ENCODE assay signal across 8 cellular contexts in the genomic region with DNA sequence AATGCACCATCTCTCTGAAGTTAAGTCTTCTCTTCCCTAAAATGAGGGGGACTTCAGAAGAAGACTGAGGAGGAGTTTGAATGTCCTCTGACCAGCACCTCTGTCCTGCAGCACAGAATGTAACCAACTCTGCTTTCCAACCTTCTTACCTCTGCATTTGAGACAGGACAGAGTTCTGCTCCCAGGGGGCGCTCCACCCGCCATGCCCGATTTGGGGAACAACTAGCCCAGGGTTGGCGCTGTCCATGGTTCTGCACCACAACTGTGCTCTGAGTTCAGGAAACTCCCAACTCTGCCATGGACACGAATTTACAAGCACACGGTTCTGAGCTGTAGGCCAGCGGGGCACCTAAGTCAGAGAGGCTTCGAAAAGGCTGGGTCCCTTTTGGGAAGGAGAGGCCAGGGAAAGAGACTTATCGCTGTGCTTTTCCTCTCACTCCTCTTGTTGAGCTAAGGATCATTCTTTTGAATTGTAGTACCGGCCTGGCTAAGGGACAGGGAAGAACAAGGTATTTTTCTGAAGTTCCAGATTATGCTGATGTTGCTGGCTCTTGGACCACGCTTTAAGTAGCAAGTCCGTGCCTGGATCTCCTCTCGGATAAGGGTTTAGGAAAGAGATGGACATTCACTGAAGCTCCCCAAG. TPM values are rescaled to one million over a fixed set of nuclear protein-coding genes. Genes with fewer than 3 reads are reported as not detected.
DNase-seq lines count a peak whose midpoint lies in the region; TF ChIP-seq lines count a peak whose summit lies in the region.

No MANE protein-coding gene starts in this region.

- H3K36me3 ChIP-seq in DOHH2 (ENCODE audit: control insufficient read depth, low read length), result no peaks in the 10 kb centered on the region
- no peaks in the 10 kb centered on the region for H3K36me3 ChIP-seq in endodermal cell (ENCODE audit: control insufficient read depth, insufficient read depth, low read length)

- peak overlapping the region; percentile 75 for H3K4me2 ChIP-seq in DOHH2 (ENCODE audit: low read length)

- WGBS in endodermal cell (ENCODE audit: insufficient coverage in 1 of 2, insufficient read length in 1 of 2), 2 experiments, result 7 to 24% methylated on average over 6 to 13 of the region's 13 CpGs

- H3K9ac ChIP-seq in endodermal cell (ENCODE audit: extremely low read depth, low read length, poor library complexity, severe bottlenecking), result no peak overlapping the region

- H3F3A ChIP-seq in DOHH2 (ENCODE audit: control insufficient read depth, insufficient read depth), result peaks cover 12% of the 10 kb centered on the region

- H3K79me2 ChIP-seq in DOHH2 (ENCODE audit: control insufficient read depth, low read length), result no peaks in the 10 kb centered on the region

- peak; percentile 55 for DNase-seq in M059J (ENCODE audit: low read depth)
- peak; percentile 91 for DNase-seq in activated CD4-positive, alpha-beta T cell treated with anti-CD3 and anti-CD28 coated beads, Interleukin-2, amount 10 ng/mL, durations not matched to agents 24 days and 14 days
- DNase-seq in endodermal cell, result peak; percentile 97
- peak; percentile 93 for DNase-seq in mesenteric fat pad (ENCODE audit: low spot score)
- peak in 5 of 6 experiments; percentile 11 to 38 (median 18) for DNase-seq in stimulated activated naive CD4-positive, alpha-beta T cell (lab: John Stamatoyannopoulos, UW)
- DNase-seq in NCI-H2196 (lab: John Stamatoyannopoulos, UW; ENCODE audit: unreplicated experiment), result no peak
- DNase-seq in epidermal melanocyte (ENCODE audit: insufficient read length, low spot score), result no peak

- intact Hi-C loops in activated CD4-positive, alpha-beta T cell treated with anti-CD3 and anti-CD28 coated beads, Interleukin-2, amount 10 ng/mL, durations not matched to agents 24 days and 14 days (cut with micrococcal nuclease), result no loop called here

- peaks cover 8% of the 10 kb centered on the region for H3K4me1 Mint-ChIP-seq in activated CD4-positive, alpha-beta T cell treated with anti-CD3 and anti-CD28 coated beads, Interleukin-2, amount 10 ng/mL, durations not matched to agents 24 days and 14 days
- H3K4me1 Mint-ChIP-seq in endodermal cell, result no peaks in the 10 kb centered on the region

- peak; percentile 89 for TF ChIP-seq CTCF in DOHH2 (IDR thresholded peaks at IDR 0.05; ENCODE audit: low read depth, low read length, poor library complexity, severe bottlenecking)
- peak; percentile 93 for TF ChIP-seq CTCF in endodermal cell (conservative IDR thresholded peaks at IDR 0.05)

- no peak overlapping the region for H3K27ac Mint-ChIP-seq in activated CD4-positive, alpha-beta T cell treated with anti-CD3 and anti-CD28 coated beads, Interleukin-2, amount 10 ng/mL, durations not matched to agents 24 days and 14 days
- H3K27ac Mint-ChIP-seq in endodermal cell, result no peak overlapping the region

- no peaks in the 10 kb centered on the region for H3K9me2 ChIP-seq in DOHH2 (replicated peaks; ENCODE audit: control insufficient read depth, low read length)

- H3K4me3 ChIP-seq in DOHH2 (ENCODE audit: low read length) (peak overlapping the region; percentile 40), endodermal cell (ENCODE audit: low read length) (no peak overlapping the region)

- H3K27me3 ChIP-seq in DOHH2 (ENCODE audit: control insufficient read depth, low read length), result 0 out of 2 replicates have a peak, but pooled peaks cover 2% of the 10 kb centered on the region
- peaks cover 22% of the 10 kb centered on the region for H3K27me3 ChIP-seq in endodermal cell (ENCODE audit: control insufficient read depth, insufficient read depth, low read length, poor library complexity, severe bottlenecking)

- no peak overlapping the region for H3K4me3 Mint-ChIP-seq in activated CD4-positive, alpha-beta T cell treated with anti-CD3 and anti-CD28 coated beads, Interleukin-2, amount 10 ng/mL, durations not matched to agents 24 days and 14 days
- H3K4me3 Mint-ChIP-seq in endodermal cell, result no peak overlapping the region

- no peaks in the 10 kb centered on the region for H3K36me3 Mint-ChIP-seq in activated CD4-positive, alpha-beta T cell treated with anti-CD3 and anti-CD28 coated beads, Interleukin-2, amount 10 ng/mL, durations not matched to agents 24 days and 14 days (ENCODE audit: low read depth)
- H3K36me3 Mint-ChIP-seq in endodermal cell (ENCODE audit: low read depth), result no peaks in the 10 kb centered on the region

- peaks cover 7% of the 10 kb centered on the region for H3K9me3 Mint-ChIP-seq in activated CD4-positive, alpha-beta T cell treated with anti-CD3 and anti-CD28 coated beads, Interleukin-2, amount 10 ng/mL, durations not matched to agents 24 days and 14 days
- H3K9me3 Mint-ChIP-seq in endodermal cell, result peaks cover 1% of the 10 kb centered on the region

- 0 out of 2 replicates have a peak overlapping the region, but pooled peaks have one; percentile 67 for H3K27ac ChIP-seq in DOHH2 (ENCODE audit: low read depth, low read length)
- no peak overlapping the region for H3K27ac ChIP-seq in endodermal cell (ENCODE audit: low read depth, low read length)

- H3K9me3 ChIP-seq in DOHH2 (ENCODE audit: control insufficient read depth, insufficient read depth, low read length) (no peaks in the 10 kb centered on the region), endodermal cell (ENCODE audit: control insufficient read depth, low read length) (no peaks in the 10 kb centered on the region)

- peaks cover 4% of the 10 kb centered on the region for H3K27me3 Mint-ChIP-seq in activated CD4-positive, alpha-beta T cell treated with anti-CD3 and anti-CD28 coated beads, Interleukin-2, amount 10 ng/mL, durations not matched to agents 24 days and 14 days
- peaks cover 30% of the 10 kb centered on the region for H3K27me3 Mint-ChIP-seq in endodermal cell (ENCODE audit: insufficient read depth)

- peaks cover 26% of the 10 kb centered on the region for H3K4me1 ChIP-seq in DOHH2 (ENCODE audit: control insufficient read depth, low read length)
- no peaks in the 10 kb centered on the region for H3K4me1 ChIP-seq in endodermal cell (ENCODE audit: control insufficient read depth, insufficient read depth, low read length)

- H4K20me1 ChIP-seq in DOHH2 (ENCODE audit: control insufficient read depth, insufficient read depth, low read depth, low read length), result no peaks in the 10 kb centered on the region

RNA-seq across cellular contexts. Expression of gene SIGLEC5, which starts 22.2 kb away (rescaled TPM):
- total RNA-seq in M059J (2014; rRNA removed; shearing (Covaris generic)), result not detected in 2 replicates
- not detected in 2 replicates for total RNA-seq in activated CD4-positive, alpha-beta T cell treated with anti-CD3 and anti-CD28 coated beads, Interleukin-2, amount 10 ng/mL, durations not matched to agents 24 days and 14 days
- total RNA-seq in endodermal cell (not detected), mesenteric fat pad (2.2 TPM)
- 0.14 TPM for polyA plus RNA-seq in endodermal cell (2013, experiment 1 of 2)
- not detected for polyA plus RNA-seq in endodermal cell (2013, experiment 2 of 2)

RNA-seq across cellular contexts. Expression of gene ZNF175, which starts 37.0 kb away (rescaled TPM):
- 4.5 and 7.1 TPM in 2 replicates for total RNA-seq in M059J (2014; rRNA removed; shearing (Covaris generic))
- total RNA-seq in activated CD4-positive, alpha-beta T cell treated with anti-CD3 and anti-CD28 coated beads, Interleukin-2, amount 10 ng/mL, durations not matched to agents 24 days and 14 days, result 8.5 and 10.2 TPM in 2 replicates
- total RNA-seq in endodermal cell (10 to 100 TPM; 10.8 to 11.3 TPM), mesenteric fat pad (8.8 TPM)
- 5.8 TPM for polyA plus RNA-seq in endodermal cell (2013, experiment 1 of 2)
- polyA plus RNA-seq in endodermal cell (2013, experiment 2 of 2), result 6.8 TPM

RNA-seq across cellular contexts. Expression of gene SIGLEC14, which starts 38.6 kb away (rescaled TPM):
- not detected in 2 replicates for total RNA-seq in M059J (2014; rRNA removed; shearing (Covaris generic))
- total RNA-seq in activated CD4-positive, alpha-beta T cell treated with anti-CD3 and anti-CD28 coated beads, Interleukin-2, amount 10 ng/mL, durations not matched to agents 24 days and 14 days, result not detected in 2 replicates
- total RNA-seq in endodermal cell (not detected), mesenteric fat pad (12.5 TPM)
- polyA plus RNA-seq in endodermal cell (2013, experiment 1 of 2), result not detected
- polyA plus RNA-seq in endodermal cell (2013, experiment 2 of 2), result 0.12 TPM

Comparison
In these comparisons a context has a peak if more than half of its experiments do, and no peak if none do; other contexts are left out.
1. DNase-seq: peak in M059J (single experiment), activated CD4-positive, alpha-beta T cell treated with anti-CD3 and anti-CD28 coated beads, Interleukin-2, amount 10 ng/mL, durations not matched to agents 24 days and 14 days (single experiment), endodermal cell (single experiment), mesenteric fat pad (single experiment) and stimulated activated naive CD4-positive, alpha-beta T cell (5 of 6); none in NCI-H2196 (single experiment) and epidermal melanocyte (single experiment).
2. RNA of gene SIGLEC14, which starts 38.6 kb away (total RNA-seq): 12.5 TPM in mesenteric fat pad (single experiment); not detected in endodermal cell, not detected in activated CD4-positive, alpha-beta T cell treated with anti-CD3 and anti-CD28 coated beads, Interleukin-2, amount 10 ng/mL, durations not matched to agents 24 days and 14 days and not detected in M059J; every median in the first group is over 10 times any median in the second.